In the genomic region with DNA sequence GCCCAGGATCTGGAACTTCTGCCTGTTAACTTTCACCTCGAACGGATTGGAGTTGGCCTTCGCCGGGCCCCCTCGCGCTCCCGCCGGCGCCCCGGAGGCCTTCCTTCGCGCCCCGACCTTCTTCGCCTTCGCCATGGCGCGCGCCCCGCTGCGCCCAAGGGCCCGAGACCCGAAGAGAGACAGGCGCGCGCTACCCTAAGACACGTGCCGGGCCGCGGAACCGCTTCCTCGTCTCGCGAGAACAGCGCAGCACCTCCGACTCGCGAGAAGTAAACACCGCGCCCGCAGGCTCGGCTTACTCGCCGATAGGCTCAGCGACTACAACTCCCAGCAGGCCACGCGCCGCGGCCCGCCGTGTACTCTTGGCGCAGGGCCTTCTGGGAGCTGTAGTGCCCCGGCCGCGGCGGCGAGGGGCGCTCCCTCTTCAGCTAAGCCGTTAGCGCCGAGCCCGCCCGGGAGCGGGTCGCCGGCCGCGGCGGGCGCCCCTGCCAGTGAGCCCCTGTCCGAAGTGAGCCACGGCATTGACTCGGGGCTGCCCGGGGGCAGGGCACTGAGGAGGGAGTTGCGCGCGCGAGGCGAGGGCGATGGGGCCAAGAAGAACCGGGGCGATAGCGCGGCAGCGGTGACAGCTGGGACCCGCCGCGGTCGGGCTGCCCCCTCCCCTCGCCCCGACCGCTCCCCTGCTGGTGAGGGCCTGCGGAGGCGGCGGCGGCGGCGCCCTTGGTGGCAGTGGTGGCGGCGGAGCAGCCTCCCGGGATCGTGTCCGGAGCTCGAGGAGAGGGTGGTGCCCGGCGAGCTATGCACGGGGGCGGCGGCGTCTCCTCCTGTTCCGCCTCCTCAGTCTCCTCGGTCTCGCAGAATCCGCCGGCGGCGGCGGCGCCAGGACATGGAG, we compare ENCODE assay signal across 8 cellular contexts. TPM values are rescaled to one million over a fixed set of nuclear protein-coding genes. Genes with fewer than 3 reads are reported as not detected.
DNase-seq lines count a peak whose midpoint lies in the region; ATAC-seq, FAIRE-seq and TF ChIP-seq lines count a peak whose summit lies in the region.

GRK4 (plus strand) TSS at position 387 of the 892 bp plus-strand sequence; CDS start at position 887, 500 bp downstream.
NOP14 (minus strand) TSS at position 222 of the 892 bp plus-strand sequence; CDS start at position 135, 87 bp downstream.

- H3K9me3 ChIP-seq in H9 (ENCODE audit: control insufficient read depth, low read depth, low read length): no peaks in the 10 kb centered on the region
- no peaks in the 10 kb centered on the region for H3K9me3 ChIP-seq in Loucy (ENCODE audit: insufficient read depth, low read depth, low read length)
- H3K9me3 ChIP-seq in RWPE2 (ENCODE audit: severe bottlenecking): no peaks in the 10 kb centered on the region

- H3K36me3 ChIP-seq in Loucy (ENCODE audit: insufficient read depth, low read length) (no peaks in the 10 kb centered on the region), RWPE2 (ENCODE audit: low read depth) (peaks cover 19% of the 10 kb centered on the region)

- H3K4me3 Mint-ChIP-seq in H9: peak within 1 kb of the TSS; percentile 91 to 94
- peak within 1 kb of the TSS; percentile 93 for H3K4me3 Mint-ChIP-seq in nephron progenitor cell
- H3K4me3 Mint-ChIP-seq in stimulated activated naive CD8-positive, alpha-beta T cell treated with anti-CD3 and anti-CD28 coated beads, Interleukin-15, Interleukin-2, amounts not matched to agents 100 ng/mL and 50 ng/mL, for 24 hours: peak within 1 kb of the TSS; percentile 89

- H3K4me2 ChIP-seq in H9 (ENCODE audit: insufficient read depth, insufficient read length, low read length) (peak within 1 kb of the TSS; percentile 71), Loucy (ENCODE audit: low read depth, low read length, poor library complexity, severe bottlenecking) (peak within 1 kb of the TSS; percentile 92)

- H3K79me2 ChIP-seq in H9 (ENCODE audit: insufficient read depth, low read length) (no peaks in the 10 kb centered on the region), Loucy (ENCODE audit: insufficient read depth, low read length) (peaks cover 55% of the 10 kb centered on the region)

- H3K9me3 Mint-ChIP-seq in H9: no peaks in the 10 kb centered on the region; a peak in 2 of 5 replicates
- no peaks in the 10 kb centered on the region for H3K9me3 Mint-ChIP-seq in nephron progenitor cell
- no peaks in the 10 kb centered on the region for H3K9me3 Mint-ChIP-seq in stimulated activated naive CD8-positive, alpha-beta T cell treated with anti-CD3 and anti-CD28 coated beads, Interleukin-15, Interleukin-2, amounts not matched to agents 100 ng/mL and 50 ng/mL, for 24 hours

- no peak; the same call in 1 of the 3 replicates for TF ChIP-seq CTCF in H9 (conservative IDR thresholded peaks at IDR 0.05)
- no peak for TF ChIP-seq CTCF in Loucy (conservative IDR thresholded peaks at IDR 0.05; ENCODE audit: low read length)
- peak; percentile 9 for TF ChIP-seq CTCF in RWPE2 (IDR thresholded peaks at IDR 0.05; ENCODE audit: poor library complexity, severe bottlenecking)
- TF ChIP-seq CTCF in nephron progenitor cell (IDR thresholded peaks at IDR 0.05): peak; percentile 20

- H3F3A ChIP-seq in Loucy (ENCODE audit: low read depth): peaks cover 7% of the 10 kb centered on the region; the same call in 1 of the 2 replicates

- no peak within 1 kb of the TSS for H4K91ac ChIP-seq in H9 (ENCODE audit: insufficient read length, low read depth, low read length)

- no CpG with 5 or more reads among the region's 118 CpGs for WGBS in H9 (ENCODE audit: extremely low coverage, insufficient read length, low lambda C conversion rate)

- H3K27ac ChIP-seq in H9 (ENCODE audit: insufficient read length, low read depth, low read length): no peak within 1 kb of the TSS
- H3K27ac ChIP-seq in RWPE2 (ENCODE audit: poor library complexity, severe bottlenecking): peak within 1 kb of the TSS; percentile 45

- no peaks in the 10 kb centered on the region for H3K23me2 ChIP-seq in H9 (ENCODE audit: insufficient read length, low read depth, low read length, poor library complexity, severe bottlenecking)

- FAIRE-seq in G401.6 (lab: Jason Lieb, UNC): peak; percentile 88

- no peak within 1 kb of the TSS for H4K5ac ChIP-seq in H9 (ENCODE audit: insufficient read length, low read depth, low read length)

- H3K4me1 Mint-ChIP-seq in H9: peaks cover 15 to 22% of the 10 kb centered on the region in 2 experiments
- H3K4me1 Mint-ChIP-seq in nephron progenitor cell: peaks cover 48% of the 10 kb centered on the region
- peaks cover 39% of the 10 kb centered on the region for H3K4me1 Mint-ChIP-seq in stimulated activated naive CD8-positive, alpha-beta T cell treated with anti-CD3 and anti-CD28 coated beads, Interleukin-15, Interleukin-2, amounts not matched to agents 100 ng/mL and 50 ng/mL, for 24 hours (ENCODE audit: low read depth)

- H3K18ac ChIP-seq in H9 (ENCODE audit: insufficient read length, low read depth, low read length): peak within 1 kb of the TSS; percentile 75

- peak within 1 kb of the TSS; percentile 44 to 97 (median 87) for H3K27ac Mint-ChIP-seq in H9
- H3K27ac Mint-ChIP-seq in nephron progenitor cell: peak within 1 kb of the TSS; percentile 99
- H3K27ac Mint-ChIP-seq in stimulated activated naive CD8-positive, alpha-beta T cell treated with anti-CD3 and anti-CD28 coated beads, Interleukin-15, Interleukin-2, amounts not matched to agents 100 ng/mL and 50 ng/mL, for 24 hours: peak within 1 kb of the TSS; percentile 86

- no peak within 1 kb of the TSS for H3T11ph ChIP-seq in H9 (ENCODE audit: low read length)

- no peak within 1 kb of the TSS for H3K23ac ChIP-seq in H9 (ENCODE audit: insufficient read length, low read depth, low read length)

- DNase-seq in H9 (peak; percentile 98), RWPE2 (ENCODE audit: low spot score) (peak; percentile 98), fibroblast of the conjunctiva (ENCODE audit: low read depth) (peak; percentile 97), nephron progenitor cell (peak; percentile 95)
- DNase-seq in activated effector memory CD4-positive, alpha-beta T cell treated with anti-CD3 and anti-CD28 coated beads, Interleukin-2, amount 50 U/mL, for 16 hours: peak; percentile 99

- H3K27me3 Mint-ChIP-seq in H9 (ENCODE audit: low read depth): peaks cover 13% of the 10 kb centered on the region
- peaks cover 6% of the 10 kb centered on the region for H3K27me3 Mint-ChIP-seq in nephron progenitor cell (ENCODE audit: low read depth, poor library complexity)
- no peaks in the 10 kb centered on the region for H3K27me3 Mint-ChIP-seq in stimulated activated naive CD8-positive, alpha-beta T cell treated with anti-CD3 and anti-CD28 coated beads, Interleukin-15, Interleukin-2, amounts not matched to agents 100 ng/mL and 50 ng/mL, for 24 hours

- H3K9ac ChIP-seq in H9 (ENCODE audit: extremely low read depth, insufficient read length, low read length): peak within 1 kb of the TSS; percentile 84
- peak within 1 kb of the TSS; percentile 83 for H3K9ac ChIP-seq in Loucy (ENCODE audit: low read depth, low read length, poor library complexity, severe bottlenecking)

- H2AK5ac ChIP-seq in H9 (ENCODE audit: insufficient read length, low read length): no peak within 1 kb of the TSS

- H3K4me3 ChIP-seq in Loucy (ENCODE audit: low read length, poor library complexity, severe bottlenecking) (peak within 1 kb of the TSS; percentile 77), RWPE2 (ENCODE audit: severe bottlenecking) (peak within 1 kb of the TSS; percentile 82)

- H2BK120ac ChIP-seq in H9 (ENCODE audit: low read depth, low read length, poor library complexity, severe bottlenecking): no peak within 1 kb of the TSS

- peaks cover 2% of the 10 kb centered on the region for H4K20me1 ChIP-seq in H9 (ENCODE audit: control insufficient read depth, insufficient read depth, insufficient read length)
- peaks cover 29% of the 10 kb centered on the region for H4K20me1 ChIP-seq in Loucy (ENCODE audit: insufficient read depth, low read length, poor library complexity, severe bottlenecking)

- H2BK12ac ChIP-seq in H9 (ENCODE audit: insufficient read length, low read depth, low read length): no peak within 1 kb of the TSS

- H3K14ac ChIP-seq in H9 (ENCODE audit: insufficient read depth, low read length): peak within 1 kb of the TSS; percentile 91

- peak; percentile 92 for ATAC-seq in RWPE2 (ENCODE audit: low read depth)

- H3K27me3 ChIP-seq in H9 (ENCODE audit: insufficient read depth, low read length): no peaks in the 10 kb centered on the region
- no peaks in the 10 kb centered on the region for H3K27me3 ChIP-seq in Loucy (ENCODE audit: insufficient read depth, low read length, poor library complexity, severe bottlenecking)
- no peaks in the 10 kb centered on the region for H3K27me3 ChIP-seq in RWPE2 (ENCODE audit: insufficient read depth, poor library complexity, severe bottlenecking)

- H3K36me3 Mint-ChIP-seq in H9 (ENCODE audit: insufficient read depth in 1 of 3, low read depth in 3 of 3): peaks cover 12 to 16% (median 13%) of the 10 kb centered on the region in 3 experiments
- peaks cover 9% of the 10 kb centered on the region for H3K36me3 Mint-ChIP-seq in nephron progenitor cell (ENCODE audit: low read depth)
- H3K36me3 Mint-ChIP-seq in stimulated activated naive CD8-positive, alpha-beta T cell treated with anti-CD3 and anti-CD28 coated beads, Interleukin-15, Interleukin-2, amounts not matched to agents 100 ng/mL and 50 ng/mL, for 24 hours (ENCODE audit: low read depth): peaks cover 28% of the 10 kb centered on the region

- no peaks in the 10 kb centered on the region for H3K4me1 ChIP-seq in H9 (ENCODE audit: insufficient read depth, low read length)
- H3K4me1 ChIP-seq in Loucy (ENCODE audit: insufficient read depth, low read length, poor library complexity, severe bottlenecking): peaks cover 11% of the 10 kb centered on the region
- peaks cover 7% of the 10 kb centered on the region for H3K4me1 ChIP-seq in RWPE2 (ENCODE audit: insufficient read depth, poor library complexity, severe bottlenecking)

- H2BK5ac ChIP-seq in H9 (ENCODE audit: insufficient read length, low read length): no peak within 1 kb of the TSS

- H2BK15ac ChIP-seq in H9 (ENCODE audit: low read depth, low read length): no peak within 1 kb of the TSS

- no peak within 1 kb of the TSS for H3K4ac ChIP-seq in H9 (ENCODE audit: low read depth, low read length)

- H3K56ac ChIP-seq in H9 (ENCODE audit: insufficient read length, low read depth, low read length): no peak within 1 kb of the TSS

- H3K9me2 ChIP-seq in Loucy (replicated peaks; ENCODE audit: low read depth, low read length): no peaks in the 10 kb centered on the region

- no peak within 1 kb of the TSS for H2BK20ac ChIP-seq in H9 (ENCODE audit: low read depth, low read length, poor library complexity, severe bottlenecking)

- no peak within 1 kb of the TSS for H2AFZ ChIP-seq in H9 (ENCODE audit: low read length)
- peak within 1 kb of the TSS; percentile 97 for H2AFZ ChIP-seq in Loucy (ENCODE audit: low read length)

- no peak within 1 kb of the TSS for H4K8ac ChIP-seq in H9 (replicated peaks; ENCODE audit: insufficient read length, low read depth, low read length)

- H3K79me1 ChIP-seq in H9 (ENCODE audit: insufficient read depth, low read depth, low read length, poor library complexity, severe bottlenecking): no peaks in the 10 kb centered on the region

RNA-seq across cellular contexts. Expression of gene GRK4, which starts in this region (rescaled TPM):
- 4.3 and 4.8 TPM in 2 replicates for total RNA-seq in H9 (2021)

RNA-seq across cellular contexts. Expression of gene NOP14, which starts in this region (rescaled TPM):
- total RNA-seq in H9 (2021): 50.1 and 50.3 TPM in 2 replicates

Comparison
In these comparisons a context has a peak if more than half of its experiments do, and no peak if none do; other contexts are left out.
1. CTCF ChIP-seq: peak in RWPE2 (single experiment) and nephron progenitor cell (single experiment); none in H9 (single experiment) and Loucy (single experiment).
2. Peak in every context shown above with its lines, with median percentiles within 50 percentile points of each other: DNase-seq, H3K27ac Mint-ChIP-seq and H3K4me3 Mint-ChIP-seq.